8 cellular contexts compared by ENCODE assay signal in genomic region chr2:95345415-95346235, GRCh38. TPM values are rescaled to one million over a fixed set of nuclear protein-coding genes. Genes with fewer than 3 reads are reported as not detected.
DNase-seq lines count a peak whose midpoint lies in the region; ATAC-seq and TF ChIP-seq lines count a peak whose summit lies in the region.

No MANE protein-coding gene starts in this region.

- peaks cover 9% of the 10 kb centered on the region for H3K4me1 Mint-ChIP-seq in activated B cell treated with CpG ODN at 0.5 μM for 24 hours

- DNase-seq in NCI-H2107 (lab: John Stamatoyannopoulos, UW) (peak; percentile 53), activated B cell treated with CpG ODN at 0.5 μM for 24 hours (peak; percentile 60), cerebellar cortex (ENCODE audit: low spot score) (peak; percentile 65), kidney glomerular epithelial cell (lab: John Stamatoyannopoulos, UW) (peak; percentile 70)
- DNase-seq in stimulated activated CD4-positive, alpha-beta T cell treated with anti-CD3 and anti-CD28 coated beads, Interleukin-12 subunit alpha, Interleukin-12 subunit beta, amount 100 ng/mL, for 4 hours: peak; percentile 69

- ATAC-seq in HG02852 (IDR thresholded peaks at IDR 0.05; ENCODE audit: unreplicated experiment) (peak; percentile 73), activated B cell treated with CpG ODN at 0.5 μM for 24 hours (ENCODE audit: low read depth) (peak; percentile 91), HG03378 (IDR thresholded peaks at IDR 0.05; ENCODE audit: unreplicated experiment) (no peak)

- H3K27ac Mint-ChIP-seq in activated B cell treated with CpG ODN at 0.5 μM for 24 hours: no peak overlapping the region

- CTCF ChIA-PET in activated B cell treated with CpG ODN at 0.5 μM for 24 hours (lab: Charles Lee): interaction anchor here (0.9 to 1.3 kb wide), 4 partner anchors 9 to 224 kb away, joined by 3 to 4 read pairs (median 4); partner anchors contain the start of gene MRPS5

- H3K36me3 Mint-ChIP-seq in activated B cell treated with CpG ODN at 0.5 μM for 24 hours (ENCODE audit: low read depth): no peaks in the 10 kb centered on the region

- H3K9me3 Mint-ChIP-seq in activated B cell treated with CpG ODN at 0.5 μM for 24 hours: no peaks in the 10 kb centered on the region

- TF ChIP-seq CTCF in GM12874 (IDR thresholded peaks at IDR 0.05; ENCODE audit: insufficient read depth, low read depth, low read length) (peak; percentile 94), activated B cell treated with CpG ODN at 0.5 μM for 24 hours (IDR thresholded peaks at IDR 0.05) (peak; percentile 76)

- POLR2A ChIA-PET in activated B cell treated with CpG ODN at 0.5 μM for 24 hours (lab: Charles Lee): no interaction called here

- peak overlapping the region; percentile 81 for H3K4me3 Mint-ChIP-seq in activated B cell treated with CpG ODN at 0.5 μM for 24 hours

- intact Hi-C loops in activated B cell treated with CpG ODN at 0.5 μM for 24 hours (cut with micrococcal nuclease): loop anchor here (1.0 to 5.0 kb wide), 2 partner anchors 57 to 384 kb away; partner anchors contain the start of gene FAHD2A

- peaks cover 39% of the 10 kb centered on the region for H3K27me3 Mint-ChIP-seq in activated B cell treated with CpG ODN at 0.5 μM for 24 hours

RNA-seq across cellular contexts. Expression of gene KCNIP3, which starts 48.5 kb away (rescaled TPM):
- total RNA-seq in activated B cell treated with CpG ODN at 0.5 μM for 24 hours: not detected in 2 replicates

RNA-seq across cellular contexts. Expression of gene FAHD2A, which starts 56.9 kb away (rescaled TPM):
- 16.8 and 23.4 TPM in 2 replicates for total RNA-seq in activated B cell treated with CpG ODN at 0.5 μM for 24 hours
